In the genomic region with DNA sequence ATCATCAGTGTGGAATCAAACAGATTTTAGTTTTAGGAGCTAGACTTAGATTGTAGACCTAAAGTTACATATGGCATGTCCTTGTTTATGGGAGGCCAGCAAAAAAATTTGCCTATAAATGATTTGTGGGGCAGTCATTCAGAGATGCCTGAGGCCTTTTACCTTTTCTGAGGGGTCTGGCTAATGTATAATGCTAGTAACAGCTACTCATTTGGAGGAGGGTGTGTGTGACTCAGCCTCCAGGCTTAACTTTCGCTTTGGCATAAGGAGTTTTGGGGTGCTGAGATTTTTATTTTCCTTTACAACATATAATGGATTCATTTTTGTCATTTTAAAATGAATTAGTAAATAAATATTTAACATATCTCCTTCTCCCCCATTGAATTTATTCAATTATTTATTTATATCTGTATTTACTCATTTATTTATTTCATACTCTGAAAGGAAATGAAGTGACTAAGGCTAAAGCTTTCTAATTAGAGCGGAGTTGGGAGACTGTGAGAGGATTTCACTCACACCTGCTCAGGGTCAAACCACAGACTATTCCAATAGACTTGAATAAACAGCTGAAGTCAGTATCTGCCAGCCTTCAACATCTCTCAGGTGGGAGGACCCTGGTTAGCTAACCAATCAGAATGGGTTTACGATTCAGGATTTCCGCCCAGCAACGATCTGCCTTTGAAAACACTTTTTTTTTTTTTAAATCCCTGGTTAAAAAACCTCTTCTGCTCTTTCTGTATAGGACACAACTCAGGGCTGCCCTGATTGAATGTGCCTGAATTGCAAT, we compare ENCODE assay signal across 16 cellular contexts.
DNase-seq lines count a peak whose midpoint lies in the region; ATAC-seq and TF ChIP-seq lines count a peak whose summit lies in the region.
"Had no signal": no experiment of that assay in that cellular context is flagged by ENCODE, and none has a peak within 500 bp of the region (broad histone marks: within the 10 kb centered on the region; RNA-seq: fewer than 3 reads in every experiment).

No MANE protein-coding gene starts in this region.

- H3K4me1 ChIP-seq in ovary (ENCODE audit: insufficient read depth) (no peaks in the 10 kb centered on the region), left ventricle myocardium inferior (peaks cover 5% of the 10 kb centered on the region)
- H3K4me1 ChIP-seq: HAP-1 had no signal

- TF ChIP-seq EP300 in ovary (IDR thresholded peaks at IDR 0.05), result no peak

- in situ Hi-C loops in ACHN (cut with HindIII; ENCODE audit: low pct_ligation_motif_present, low pct_unique_long_range_greater_than_20kb, low sequenced_read_pairs), result no loop called here

- DNase-seq in ACHN, result peak; percentile 42
- peak; percentile 9 for DNase-seq in HEK293T (ENCODE audit: extremely low spot score)
- DNase-seq in NCI-H774 (lab: John Stamatoyannopoulos, UW), result peak; percentile 54
- DNase-seq in iPS-NIHi11 (ENCODE audit: low spot score), result peak; percentile 46
- no peak for DNase-seq in ovary
- DNase-seq in left ventricle myocardium inferior, result no peak
- no peak for DNase-seq in KG1 (lab: John Stamatoyannopoulos, UW)
- DNase-seq: activated T-cell treated with anti-CD3 and anti-CD28 coated beads, Interleukin-2, amount 50 U/mL, for 1 hour; AML-193; amygdala; midbrain; T-cell had no signal

- H3K9me3 ChIP-seq in ovary (no peaks in the 10 kb centered on the region), left ventricle myocardium inferior (replicated peaks) (no peaks in the 10 kb centered on the region)
- H3K9me3 ChIP-seq: HAP-1 had no signal

- POLR2A ChIA-PET in HEK293T (lab: Yijun Ruan, JAX), result no interaction called here

- 75 to 79% (median 77%) methylated on average over 5 of the region's 5 CpGs for WGBS in ovary, 3 donors

- H3K36me3 ChIP-seq in ovary (no peaks in the 10 kb centered on the region), left ventricle myocardium inferior (no peaks in the 10 kb centered on the region)
- H3K36me3 ChIP-seq: HAP-1 had no signal

- intact Hi-C loops in ovary (cut with DNase I), result no loop called here
- intact Hi-C loops in left ventricle myocardium inferior (cut with micrococcal nuclease), result no loop called here

- H3K27me3 ChIP-seq in ovary (no peaks in the 10 kb centered on the region), left ventricle myocardium inferior (ENCODE audit: low read depth) (no peaks in the 10 kb centered on the region)

- TF ChIP-seq POLR2A in ovary (IDR thresholded peaks at IDR 0.05), result no peak

- TF ChIP-seq CTCF in ovary (IDR thresholded peaks at IDR 0.05) (no peak), left ventricle myocardium inferior (IDR thresholded peaks at IDR 0.05; ENCODE audit: borderline replicate concordance) (no peak)

- ATAC-seq in HG02852 (IDR thresholded peaks at IDR 0.05; ENCODE audit: unreplicated experiment), result no peak
- ATAC-seq: T-cell had no signal

- H3K27ac ChIP-seq in ovary, result no peak overlapping the region
- no peak overlapping the region for H3K27ac ChIP-seq in left ventricle myocardium inferior (replicated peaks)
- H3K27ac ChIP-seq: coronary artery, parathyroid adenoma had no signal

- CTCF ChIA-PET in HEK293T (lab: Yijun Ruan, JAX), result no interaction called here

- H3K4me3 ChIP-seq in ovary (no peak overlapping the region), left ventricle myocardium inferior (no peak overlapping the region)
- H3K4me3 ChIP-seq: coronary artery, HAP-1 had no signal

TF ChIP-seq in HEK293T, 16 proteins besides CTCF, POLR2A, EP300 and RAD21:
- no peak for TF ChIP-seq LEF1 (IDR thresholded peaks at IDR 0.05; ENCODE audit: borderline replicate concordance)
- TF ChIP-seq, protein P1, sequence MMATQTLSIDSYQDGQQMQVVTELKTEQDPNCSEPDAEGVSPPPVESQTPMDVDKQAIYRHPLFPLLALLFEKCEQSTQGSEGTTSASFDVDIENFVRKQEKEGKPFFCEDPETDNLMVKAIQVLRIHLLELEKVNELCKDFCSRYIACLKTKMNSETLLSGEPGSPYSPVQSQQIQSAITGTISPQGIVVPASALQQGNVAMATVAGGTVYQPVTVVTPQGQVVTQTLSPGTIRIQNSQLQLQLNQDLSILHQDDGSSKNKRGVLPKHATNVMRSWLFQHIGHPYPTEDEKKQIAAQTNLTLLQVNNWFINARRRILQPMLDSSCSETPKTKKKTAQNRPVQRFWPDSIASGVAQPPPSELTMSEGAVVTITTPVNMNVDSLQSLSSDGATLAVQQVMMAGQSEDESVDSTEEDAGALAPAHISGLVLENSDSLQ (IDR thresholded peaks at IDR 0.05), result no peak
- TF ChIP-seq FOXA1 (IDR thresholded peaks at IDR 0.05), result no peak
- TF ChIP-seq SP1 (IDR thresholded peaks at IDR 0.05), result no peak
- TF ChIP-seq SUZ12 (IDR thresholded peaks at IDR 0.05), result no peak
- no peak for TF ChIP-seq NFRKB (IDR thresholded peaks at IDR 0.05)
- no peak for TF ChIP-seq HDGF (IDR thresholded peaks at IDR 0.05; ENCODE audit: borderline replicate concordance)
- TF ChIP-seq FOXK2 (IDR thresholded peaks at IDR 0.05), result no peak
- no peak for TF ChIP-seq FOXM1 (IDR thresholded peaks at IDR 0.05; ENCODE audit: borderline replicate concordance)
- no peak for TF ChIP-seq L3MBTL2 (conservative IDR thresholded peaks at IDR 0.05)
- no peak for TF ChIP-seq TARDBP (IDR thresholded peaks at IDR 0.05)
- TF ChIP-seq ZNF384 (IDR thresholded peaks at IDR 0.05), result no peak
- TF ChIP-seq BHLHE40 (IDR thresholded peaks at IDR 0.05; ENCODE audit: borderline replicate concordance), result no peak
- TF ChIP-seq ELF4 (IDR thresholded peaks at IDR 0.05), result no peak
- TF ChIP-seq CTBP1 (IDR thresholded peaks at IDR 0.05; ENCODE audit: borderline replicate concordance), result no peak
- TF ChIP-seq ARNT (IDR thresholded peaks at IDR 0.05), result no peak

Comparison
In these comparisons a context has a peak if more than half of its experiments do, and no peak if none do; other contexts are left out.
1. DNase-seq: peak in ACHN (single experiment), HEK293T (single experiment), NCI-H774 (single experiment) and iPS-NIHi11 (single experiment); none in ovary (0 of 5), left ventricle myocardium inferior (single experiment) and KG1 (single experiment).